16 cellular contexts compared by ENCODE assay signal in genomic region chr3:49614936-49615335, GRCh38. TPM values are rescaled to one million over a fixed set of nuclear protein-coding genes. Genes with fewer than 3 reads are reported as not detected.
DNase-seq lines count a peak whose midpoint lies in the region; ATAC-seq lines count a peak whose summit lies in the region.
"Had no signal": no experiment of that assay in that cellular context is flagged by ENCODE, and none has a peak within 500 bp of the region (broad histone marks: within the 10 kb centered on the region; RNA-seq: fewer than 3 reads in every experiment).

No MANE protein-coding gene starts in this region.

- H3K27me3 ChIP-seq in mesenchymal stem cell (ENCODE audit: control insufficient read depth in 1 of 2, insufficient read depth in 1 of 2, low read length in 2 of 2) = peaks cover 0 to 3% of the 10 kb centered on the region in 2 experiments

- no peak overlapping the region for H3K4me2 ChIP-seq in mesenchymal stem cell (ENCODE audit: low read length, poor library complexity, severe bottlenecking)

- H3K4ac ChIP-seq in mesenchymal stem cell (ENCODE audit: low read depth in 1 of 2, low read length in 2 of 2) = no peak overlapping the region

- peaks cover 3% of the 10 kb centered on the region for H3K9me3 ChIP-seq in mesenchymal stem cell (ENCODE audit: control insufficient read depth, low read length)

- H2BK15ac ChIP-seq in mesenchymal stem cell (ENCODE audit: low read depth, poor library complexity, severe bottlenecking) = no peak overlapping the region

- no peak overlapping the region for H3K4me3 ChIP-seq in mesenchymal stem cell (ENCODE audit: insufficient read depth in 1 of 2, low read depth in 1 of 2, low read length in 2 of 2)

- no peak overlapping the region for H3K27ac ChIP-seq in mesenchymal stem cell (ENCODE audit: low read length, poor library complexity, severe bottlenecking)
- H3K27ac ChIP-seq: 22Rv1 had no signal

- no peak overlapping the region for H3K9ac ChIP-seq in mesenchymal stem cell (ENCODE audit: low read length)

- no peak overlapping the region for H4K8ac ChIP-seq in mesenchymal stem cell (ENCODE audit: low read length)

- no peak for ATAC-seq in sciatic nerve
- ATAC-seq in GM18907 (IDR thresholded peaks at IDR 0.05; ENCODE audit: unreplicated experiment) = no peak
- ATAC-seq: CD8-positive, alpha-beta T cell; HCT116 had no signal

- H3K18ac ChIP-seq in mesenchymal stem cell (ENCODE audit: low read depth in 1 of 2, low read length in 2 of 2) = no peak overlapping the region

- H4K91ac ChIP-seq in mesenchymal stem cell (ENCODE audit: low read length) = no peak overlapping the region

- intact Hi-C loops in sciatic nerve (cut with DNase I) = no loop called here

- DNase-seq in activated CD8-positive, alpha-beta memory T cell treated with anti-CD3 and anti-CD28 coated beads for 24 hours = peak; percentile 43
- DNase-seq in activated CD8-positive, alpha-beta memory T cell treated with anti-CD3 and anti-CD28 coated beads, Interleukin-2, amount 50 U/mL, for 4 hours = no peak
- DNase-seq in cerebellar cortex (ENCODE audit: low spot score) (peak; percentile 70), mesenchymal stem cell (no peak), sciatic nerve (ENCODE audit: low spot score) (peak; percentile 25), NCI-H69 (lab: John Stamatoyannopoulos, UW) (no peak)
- DNase-seq in NK-92 treated with Interleukin-12 subunit alpha and Interleukin-12 subunit beta, amount 100 ng/mL, for 24 hours (lab: John Stamatoyannopoulos, UW) = no peak
- DNase-seq: CD8-positive, alpha-beta T cell; COR-L47; DMS153; DMS79 treated with DMSO at 0.1 percent for 48 hours; EL; GDM1 had no signal

- WGBS in mesenchymal stem cell = 68% methylated on average over 1 of the region's 1 CpG

- no peak overlapping the region for H2BK5ac ChIP-seq in mesenchymal stem cell (ENCODE audit: low read depth, low read length, poor library complexity, severe bottlenecking)

- no peaks in the 10 kb centered on the region for H3K79me1 ChIP-seq in mesenchymal stem cell (replicated peaks; ENCODE audit: low read length, poor library complexity, severe bottlenecking)

- no peak overlapping the region for H2AFZ ChIP-seq in mesenchymal stem cell (ENCODE audit: low read depth, low read length)

- H3K36me3 ChIP-seq in mesenchymal stem cell (ENCODE audit: control insufficient read depth in 1 of 2, insufficient read depth in 2 of 2, low read depth in 1 of 2, low read length in 2 of 2) = no peaks in the 10 kb centered on the region

- peak overlapping the region; percentile 99 for H2AK5ac ChIP-seq in mesenchymal stem cell (ENCODE audit: low read length, severe bottlenecking)

- no peak overlapping the region for H3K23ac ChIP-seq in mesenchymal stem cell (ENCODE audit: low read length in 2 of 2)

- no peak overlapping the region for H2BK12ac ChIP-seq in mesenchymal stem cell (ENCODE audit: low read length in 2 of 2)

- H3K14ac ChIP-seq in mesenchymal stem cell (ENCODE audit: low read length in 2 of 2) = no peak overlapping the region

- no peak overlapping the region for H2BK120ac ChIP-seq in mesenchymal stem cell (ENCODE audit: low read depth, low read length)

- H3K4me1 ChIP-seq in mesenchymal stem cell (ENCODE audit: control insufficient read depth, insufficient read depth, low read depth, low read length) = peaks cover 19% of the 10 kb centered on the region

RNA-seq across cellular contexts. Expression of gene APEH, which starts 59.2 kb away (rescaled TPM):
- 46.0 TPM for polyA plus RNA-seq in mesenchymal stem cell (2013, experiment 1 of 2)
- polyA plus RNA-seq in mesenchymal stem cell (2013, experiment 2 of 2) = 44.5 TPM
- total RNA-seq in sciatic nerve = 51.0 TPM

Comparison
In these comparisons a context has a peak if more than half of its experiments do, and no peak if none do; other contexts are left out.
1. DNase-seq: peak in activated CD8-positive, alpha-beta memory T cell treated with anti-CD3 and anti-CD28 coated beads for 24 hours (single experiment), cerebellar cortex (single experiment) and sciatic nerve (single experiment); none in activated CD8-positive, alpha-beta memory T cell treated with anti-CD3 and anti-CD28 coated beads, Interleukin-2, amount 50 U/mL, for 4 hours (single experiment), mesenchymal stem cell (single experiment), NCI-H69 (single experiment) and NK-92 treated with Interleukin-12 subunit alpha and Interleukin-12 subunit beta, amount 100 ng/mL, for 24 hours (single experiment).